ENCODE assay signal across 21 cellular contexts in the genomic region with DNA sequence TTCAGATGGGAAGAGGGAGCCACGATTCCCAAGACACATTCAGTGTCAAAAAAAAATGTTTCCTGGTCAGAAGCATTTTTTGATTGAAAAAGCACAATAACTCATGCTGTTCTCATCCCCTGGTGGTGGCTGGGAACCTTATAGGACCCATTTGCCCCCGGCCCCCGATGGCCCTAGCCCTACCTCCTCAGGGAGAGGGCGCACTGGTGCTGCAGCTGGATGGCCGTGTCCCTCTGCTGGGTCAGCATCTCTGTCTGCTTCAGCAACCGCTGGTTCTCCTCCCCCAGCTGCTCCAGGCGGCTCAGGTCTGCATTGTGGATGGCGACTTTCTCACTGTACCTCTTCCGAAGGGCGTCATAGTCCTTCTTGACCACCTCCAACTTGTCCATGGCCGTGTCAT.
DNase-seq lines count a peak whose midpoint lies in the region; ATAC-seq and TF ChIP-seq lines count a peak whose summit lies in the region.
"Had no signal": no experiment of that assay in that cellular context is flagged by ENCODE, and none has a peak within 500 bp of the region (broad histone marks: within the 10 kb centered on the region; RNA-seq: fewer than 3 reads in every experiment).

No MANE protein-coding gene starts in this region.

- no peak for ATAC-seq in HG02588 (IDR thresholded peaks at IDR 0.05; ENCODE audit: unreplicated experiment)
- ATAC-seq: GM12878 had no signal

- peaks cover 0 to 65% of the 10 kb centered on the region in 2 donors for H3K36me3 ChIP-seq in adrenal gland (replicated peaks in 1 of 2)
- peaks cover 34 to 65% (median 49%) of the 10 kb centered on the region in 4 donors for H3K36me3 ChIP-seq in esophagus muscularis mucosa
- peaks cover 44% of the 10 kb centered on the region for H3K36me3 ChIP-seq in muscle layer of colon (ENCODE audit: insufficient read depth, low read length)
- H3K36me3 ChIP-seq in stomach smooth muscle (ENCODE audit: control insufficient read depth in 2 of 2, insufficient read depth in 2 of 2, low read length in 2 of 2), result peaks cover 30 to 36% of the 10 kb centered on the region in 2 donors

- TF ChIP-seq CTCF in adrenal gland (IDR thresholded peaks at IDR 0.05) (no peak), esophagus muscularis mucosa (IDR thresholded peaks at IDR 0.05) (no peak)

- 85 to 93% (median 91%) methylated on average over 11 of the region's 11 CpGs for whole genome bisulfite sequencing in adrenal gland, 4 donors
- 97% methylated on average over 10 of the region's 11 CpGs for WGBS in esophagus muscularis mucosa

- no peak for TF ChIP-seq EP300 in esophagus muscularis mucosa (IDR thresholded peaks at IDR 0.05)

- H3K27me3 ChIP-seq in adrenal gland (no peaks in the 10 kb centered on the region), esophagus muscularis mucosa (no peaks in the 10 kb centered on the region), muscle layer of colon (ENCODE audit: control insufficient read depth in 1 of 2, insufficient read depth in 2 of 2, low read length in 2 of 2) (no peaks in the 10 kb centered on the region), stomach smooth muscle (ENCODE audit: control insufficient read depth in 1 of 2, insufficient read depth in 2 of 2, low read length in 2 of 2) (no peaks in the 10 kb centered on the region)

- H3K4me1 ChIP-seq in adrenal gland (replicated peaks in 1 of 2) (peaks cover 26 to 60% of the 10 kb centered on the region in 2 donors), esophagus muscularis mucosa (peaks cover 17 to 50% (median 47%) of the 10 kb centered on the region in 4 donors), muscle layer of colon (ENCODE audit: insufficient read depth, low read length) (peaks cover 46% of the 10 kb centered on the region), stomach smooth muscle (ENCODE audit: control insufficient read depth, insufficient read depth, low read length) (peaks cover 47% of the 10 kb centered on the region)

- H3K9ac ChIP-seq in muscle layer of colon (ENCODE audit: low read length), result no peak overlapping the region
- H3K9ac ChIP-seq in stomach smooth muscle (ENCODE audit: low read length in 2 of 2), result no peak overlapping the region
- H3K9ac ChIP-seq: KMS-11 had no signal

- DNase-seq in adrenal gland (no peak), esophagus muscularis mucosa (ENCODE audit: extremely low spot score) (no peak), NCI-H226 (no peak)
- DNase-seq in stimulated activated CD4-positive, alpha-beta T cell treated with anti-CD3 and anti-CD28 coated beads, Interleukin-4, amount 100 ng/mL, for 1 hour, result no peak
- DNase-seq: COR-L47; DND-41; H7; HFFc6; NCI-H1105 treated with DMSO at 0.1 percent for 48 hours; NCI-H2029 treated with DMSO at 0.1 percent for 48 hours; NCI-H345; NCI-H524; NCI-H774; NK-92 treated with Interleukin-12 subunit alpha and Interleukin-12 subunit beta, amount 100 ng/mL, for 24 hours; SIG-M5 had no signal

- no peaks in the 10 kb centered on the region for H3K9me3 ChIP-seq in adrenal gland (replicated peaks in 1 of 3)
- H3K9me3 ChIP-seq in esophagus muscularis mucosa, result no peaks in the 10 kb centered on the region
- H3K9me3 ChIP-seq in muscle layer of colon (ENCODE audit: low read length), result no peaks in the 10 kb centered on the region
- H3K9me3 ChIP-seq in stomach smooth muscle (ENCODE audit: control insufficient read depth in 2 of 2, low read length in 2 of 2), result no peaks in the 10 kb centered on the region

- H3K27ac ChIP-seq in adrenal gland (peak overlapping the region in 3 of 5 donors; percentile 39 to 93 (median 46)), esophagus muscularis mucosa (replicated peaks in 1 of 4) (peak overlapping the region in 3 of 4 donors; percentile 79 to 85 (median 82)), muscle layer of colon (ENCODE audit: low read depth, low read length) (peak overlapping the region; percentile 91), stomach smooth muscle (ENCODE audit: low read length) (peak overlapping the region; percentile 82)
- H3K27ac ChIP-seq: HL-60, KMS-11 had no signal

- TF ChIP-seq POLR2A in adrenal gland (IDR thresholded peaks at IDR 0.05), result no peak
- TF ChIP-seq POLR2A in esophagus muscularis mucosa (IDR thresholded peaks at IDR 0.05; ENCODE audit: low read depth), result no peak

- H3K4me3 ChIP-seq in adrenal gland, result no peak overlapping the region
- no peak overlapping the region for H3K4me3 ChIP-seq in esophagus muscularis mucosa
- H3K4me3 ChIP-seq in muscle layer of colon (ENCODE audit: low read depth in 1 of 2, low read length in 2 of 2), result no peak overlapping the region
- H3K4me3 ChIP-seq in stomach smooth muscle (ENCODE audit: low read length in 2 of 2), result no peak overlapping the region
- H3K4me3 ChIP-seq: GM12878 had no signal

- intact Hi-C loops in adrenal gland (cut with DNase I) (loop anchor here in 1 of 2 donors (10.0 kb wide), 2 partner anchors 82 to 162 kb away; a partner anchor contains a TSS), esophagus muscularis mucosa (cut with DNase I) (no loop called here)
